22 cellular contexts compared by ENCODE assay signal in genomic region chr2:28565033-28565432, GRCh38.
A peak's percentile ranks its signal among the peaks of the same experiment; 100 is the strongest.
DNase-seq lines count a peak whose midpoint lies in the region; ATAC-seq and TF ChIP-seq lines count a peak whose summit lies in the region.
"Had no signal": no experiment of that assay in that cellular context is flagged by ENCODE, and none has a peak within 500 bp of the region (broad histone marks: within the 10 kb centered on the region; RNA-seq: fewer than 3 reads in every experiment).

No MANE protein-coding gene starts in this region.

- no peaks in the 10 kb centered on the region for H3K27me3 ChIP-seq in breast epithelium
- H3K27me3 ChIP-seq in neutrophil: no peaks in the 10 kb centered on the region
- no peaks in the 10 kb centered on the region for H3K27me3 ChIP-seq in upper lobe of right lung
- no peaks in the 10 kb centered on the region for H3K27me3 ChIP-seq in colonic mucosa
- H3K27me3 ChIP-seq: MG63, SJCRH30 had no signal

- no peak for ATAC-seq in upper lobe of right lung
- ATAC-seq: Panc1 had no signal

- CTCF ChIA-PET in MCF 10A (lab: Yijun Ruan, JAX): interaction anchor here (1.0 to 1.5 kb wide), 2 partner anchors 8 to 15 kb away, joined by 3 read pairs; no protein-coding TSS in a partner anchor

- no peak overlapping the region for H3K9ac ChIP-seq in colonic mucosa (ENCODE audit: low read depth in 2 of 2, low read length in 2 of 2)

- H3K9me3 Mint-ChIP-seq in MCF 10A (ENCODE audit: unreplicated experiment): no peaks in the 10 kb centered on the region

- H3K36me3 Mint-ChIP-seq in MCF 10A (ENCODE audit: insufficient read depth, unreplicated experiment): peaks cover 7% of the 10 kb centered on the region
- H3K36me3 Mint-ChIP-seq: CD14-positive monocyte had no signal

- POLR2A ChIA-PET in MCF 10A (lab: Yijun Ruan, JAX): interaction anchor here (7.5 kb wide), 1 partner anchor 20 kb away, joined by 66 read pairs; no protein-coding TSS in a partner anchor

- DNase-seq in breast epithelium (ENCODE audit: low spot score in 2 of 2) (no peak), MCF 10A (ENCODE audit: unreplicated experiment) (no peak), epithelial cell of prostate (ENCODE audit: low read depth, low spot score) (no peak), upper lobe of right lung (peak; percentile 38), NCI-H128 (lab: John Stamatoyannopoulos, UW; ENCODE audit: unreplicated experiment) (no peak), NCI-H146 (lab: John Stamatoyannopoulos, UW) (no peak), colonic mucosa (no peak)
- DNase-seq: EL; H7; Karpas-422; MG63; NCI-H1417 treated with DMSO at 0.1 percent for 48 hours; NCI-H187 treated with DMSO at 0.1 percent for 48 hours; NCI-H2107; NCI-H2227 treated with DMSO at 0.1 percent for 48 hours; NCI-H510A; NCI-H774; NK-92 treated with Interleukin-12 subunit alpha and Interleukin-12 subunit beta, amount 100 ng/mL, for 24 hours; SJCRH30 had no signal

- H3K27ac Mint-ChIP-seq in MCF 10A (ENCODE audit: low read depth, unreplicated experiment): no peak overlapping the region

- TF ChIP-seq CTCF in breast epithelium (IDR thresholded peaks at IDR 0.05) (no peak), MCF 10A (IDR thresholded peaks at IDR 0.05; ENCODE audit: unreplicated experiment) (no peak), neutrophil (IDR thresholded peaks at IDR 0.05) (no peak), upper lobe of right lung (IDR thresholded peaks at IDR 0.05) (no peak), colonic mucosa (IDR thresholded peaks at IDR 0.05) (no peak)

- no peaks in the 10 kb centered on the region for H3K36me3 ChIP-seq in breast epithelium
- H3K36me3 ChIP-seq in neutrophil: no peaks in the 10 kb centered on the region
- no peaks in the 10 kb centered on the region for H3K36me3 ChIP-seq in upper lobe of right lung
- no peaks in the 10 kb centered on the region for H3K36me3 ChIP-seq in colonic mucosa
- H3K36me3 ChIP-seq: MG63, SJCRH30 had no signal

- no peak overlapping the region for H3K4me3 Mint-ChIP-seq in MCF 10A (ENCODE audit: unreplicated experiment)
- H3K4me3 Mint-ChIP-seq: CD14-positive monocyte had no signal

- H3K27ac ChIP-seq in breast epithelium (peak overlapping the region; percentile 53 to 83), epithelial cell of prostate (peak overlapping the region; percentile 24), neutrophil (peak overlapping the region; percentile 8), upper lobe of right lung (no peak overlapping the region), colonic mucosa (no peak overlapping the region)
- H3K27ac ChIP-seq: SJCRH30 had no signal

- peaks cover 18% of the 10 kb centered on the region for H3K4me1 Mint-ChIP-seq in MCF 10A (ENCODE audit: insufficient read depth, unreplicated experiment)

- no peaks in the 10 kb centered on the region for H3K9me3 ChIP-seq in breast epithelium
- H3K9me3 ChIP-seq in neutrophil: no peaks in the 10 kb centered on the region
- H3K9me3 ChIP-seq in upper lobe of right lung: no peaks in the 10 kb centered on the region
- no peaks in the 10 kb centered on the region for H3K9me3 ChIP-seq in colonic mucosa
- H3K9me3 ChIP-seq: MG63, SJCRH30 had no signal

- no TSS peak for BruUV-seq in MCF 10A (replicated peaks; lab: Mats Ljungman, UMichigan)

- H3K4me1 ChIP-seq in breast epithelium: no peaks in the 10 kb centered on the region
- H3K4me1 ChIP-seq in neutrophil (ENCODE audit: control insufficient read depth in 1 of 2, insufficient read depth in 1 of 2, low read depth in 1 of 2, low read length in 1 of 2): peaks cover 11% of the 10 kb centered on the region in 2 experiments
- H3K4me1 ChIP-seq in upper lobe of right lung: no peaks in the 10 kb centered on the region
- no peaks in the 10 kb centered on the region for H3K4me1 ChIP-seq in colonic mucosa
- H3K4me1 ChIP-seq: SJCRH30 had no signal

- intact Hi-C loops in breast epithelium (cut with DNase I; ENCODE audit: low total_unique reads) (no loop called here), MCF 10A (cut with micrococcal nuclease) (no loop called here), upper lobe of right lung (cut with DNase I) (no loop called here), colonic mucosa (cut with DNase I) (loop anchor here (10.0 kb wide), 1 partner anchor 190 kb away; the partner anchor contains the start of gene PPP1CB)

- H3K4me3 ChIP-seq in breast epithelium (no peak overlapping the region), neutrophil (ENCODE audit: low read depth in 1 of 2, low read length in 1 of 2) (no peak overlapping the region), upper lobe of right lung (no peak overlapping the region), colonic mucosa (no peak overlapping the region)
- H3K4me3 ChIP-seq: MG63, SJCRH30 had no signal

- H3K27me3 Mint-ChIP-seq in MCF 10A (ENCODE audit: insufficient read depth, unreplicated experiment): no peaks in the 10 kb centered on the region

- TF ChIP-seq POLR2A in breast epithelium (IDR thresholded peaks at IDR 0.05): no peak

Comparison
In these comparisons a context has a peak if more than half of its experiments do, and no peak if none do; other contexts are left out.
1. H3K27ac ChIP-seq: peak in breast epithelium (2 of 2), epithelial cell of prostate (single experiment) and neutrophil (single experiment); none in upper lobe of right lung (single experiment) and colonic mucosa (single experiment).